Comparison of ENCODE assay signal across 8 cellular contexts in genomic region chr12:131896080-131896810, GRCh38. TPM values are rescaled to one million over a fixed set of nuclear protein-coding genes. Genes with fewer than 3 reads are reported as not detected.
DNase-seq lines count a peak whose midpoint lies in the region; ATAC-seq, FAIRE-seq and TF ChIP-seq lines count a peak whose summit lies in the region.

No MANE protein-coding gene starts in this region.

- H3K4me3 ChIP-seq in pancreas: peak overlapping the region; percentile 31 to 57 (median 47)
- peak overlapping the region; percentile 93 for H3K4me3 ChIP-seq in thymus (ENCODE audit: low read length)

- H3K36me3 ChIP-seq in pancreas (no peaks in the 10 kb centered on the region), thymus (ENCODE audit: control insufficient read depth, insufficient read depth) (peaks cover 7% of the 10 kb centered on the region)

- peak; percentile 80 for DNase-seq in DMS 273 (lab: John Stamatoyannopoulos, UW; ENCODE audit: unreplicated experiment)
- peak; percentile 96 for DNase-seq in cardiac septum (ENCODE audit: low spot score)
- DNase-seq in pancreas: peak; percentile 96 to 99 (median 98)

- H3K9me3 ChIP-seq in pancreas (no peaks in the 10 kb centered on the region), thymus (ENCODE audit: control insufficient read depth) (peaks cover 2% of the 10 kb centered on the region)

- H3K4me1 ChIP-seq in pancreas: peaks cover 5 to 13% (median 7%) of the 10 kb centered on the region in 3 donors
- H3K4me1 ChIP-seq in thymus (ENCODE audit: control insufficient read depth, insufficient read depth, low read length): peaks cover 24% of the 10 kb centered on the region

- intact Hi-C loops in cardiac septum (cut with DNase I) (loop anchor here (2.0 kb wide), 2 partner anchors 17 to 33 kb away; partner anchors contain the start of gene PUS1), pancreas (cut with DNase I) (no loop called here)

- no peak; the same call in 1 of the 2 replicates for TF ChIP-seq RAD21 in Ishikawa (IDR thresholded peaks at IDR 0.05; ENCODE audit: low read depth)

- FAIRE-seq in pancreas (lab: Jason Lieb, UNC): no peak

- H3K27ac ChIP-seq in adipose tissue (ENCODE audit: low read depth, low read length): peak overlapping the region; percentile 76
- peak overlapping the region; percentile 97 to 100 (median 99) for H3K27ac ChIP-seq in pancreas
- peak overlapping the region; percentile 89 for H3K27ac ChIP-seq in thymus (ENCODE audit: low read depth)

- no peak for TF ChIP-seq EP300 in Ishikawa (IDR thresholded peaks at IDR 0.05; ENCODE audit: borderline replicate concordance)

- 1 to 2% (median 1%) methylated on average over 32 to 39 of the region's 39 CpGs for WGBS in adipose tissue, 3 donors
- 0 to 3% methylated on average over 30 to 39 of the region's 39 CpGs for WGBS in pancreas, 2 donors
- 5% methylated on average over 39 of the region's 39 CpGs for WGBS in thymus

- H3K27me3 ChIP-seq in pancreas (no peaks in the 10 kb centered on the region), thymus (ENCODE audit: control insufficient read depth, insufficient read depth) (no peaks in the 10 kb centered on the region)

- no peak for TF ChIP-seq CTCF in pancreas (IDR thresholded peaks at IDR 0.05)

- ATAC-seq in GM21576 (IDR thresholded peaks at IDR 0.05; ENCODE audit: unreplicated experiment): peak; percentile 58
- ATAC-seq in SK-N-SH treated with all-trans-retinoic acid at 6 μM for 48 hours: peak; percentile 93
- peak; percentile 77 to 89 (median 80) for ATAC-seq in pancreas

TF ChIP-seq in Ishikawa, 13 proteins besides CTCF, POLR2A, EP300 and RAD21:
- TF ChIP-seq USF1 (IDR thresholded peaks at IDR 0.05) (no peak), TCF12 (IDR thresholded peaks at IDR 0.05; ENCODE audit: low read depth) (peak; percentile 32; the same call in 1 of the 2 replicates), CREB1 (IDR thresholded peaks at IDR 0.05; ENCODE audit: low read depth) (peak; percentile 69; the same call in 1 of the 2 replicates), MAX (IDR thresholded peaks at IDR 0.05) (peak; percentile 62), NFIC (IDR thresholded peaks at IDR 0.05) (peak; percentile 88)

TF ChIP-seq in SK-N-SH treated with all-trans-retinoic acid at 6 μM for 48 hours, 23 proteins besides CTCF, POLR2A, EP300 and RAD21:
- no peak for TF ChIP-seq ZFP3 (CRISPR knock-in tag; IDR thresholded peaks at IDR 0.05)
- TF ChIP-seq ZNF8 (CRISPR knock-in tag; IDR thresholded peaks at IDR 0.05): no peak
- TF ChIP-seq BACH2 (CRISPR knock-in tag; IDR thresholded peaks at IDR 0.05; ENCODE audit: borderline replicate concordance): no peak
- no peak for TF ChIP-seq ZC3H10 (CRISPR knock-in tag; IDR thresholded peaks at IDR 0.05)
- no peak for TF ChIP-seq CSRNP3 (CRISPR knock-in tag; IDR thresholded peaks at IDR 0.05)

RNA-seq across cellular contexts. Expression of gene ULK1, which starts 1.8 kb away (rescaled TPM):
- polyA plus RNA-seq in adipose tissue (10 to 100 TPM; 13.7 to 47.1 (median 26.2) TPM), pancreas (100 to 1,000 TPM in 1 of 2 donors, 10 to 100 TPM in 1; 74.4 to 106 TPM), thymus (39.2 TPM)
- total RNA-seq in cardiac septum (43.7 TPM), pancreas (10 to 100 TPM; 23.3 to 71.7 (median 43.1) TPM)

RNA-seq across cellular contexts. Expression of gene PUS1, which starts 32.8 kb away (rescaled TPM):
- polyA plus RNA-seq in adipose tissue (10 to 100 TPM; 13.6 to 37.0 (median 16.6) TPM), pancreas (10 to 100 TPM; 31.7 to 35.4 TPM), thymus (30.0 TPM)
- total RNA-seq in cardiac septum (9.9 TPM), pancreas (10 to 100 TPM in 4 of 6 donors, 1 to 10 TPM in 2; 7.6 to 16.5 (median 13.2) TPM)

RNA-seq across cellular contexts. Expression of gene EP400, which starts 53.5 kb away (rescaled TPM):
- polyA plus RNA-seq in adipose tissue (10 to 100 TPM in 2 of 3 donors, 1 to 10 TPM in 1; 6.1 to 14.3 (median 11.0) TPM), pancreas (10 to 100 TPM; 15.9 to 22.8 TPM), thymus (28.9 TPM)
- total RNA-seq in cardiac septum (23.1 TPM), pancreas (10 to 100 TPM; 16.1 to 24.3 (median 16.7) TPM)

Comparison
In these comparisons a context has a peak if more than half of its experiments do, and no peak if none do; other contexts are left out.
1. Peak in every context shown above with its lines: DNase-seq, ATAC-seq, H3K4me3 ChIP-seq and H3K27ac ChIP-seq.